8 cellular contexts compared by ENCODE assay signal in genomic region chrX:46582964-46583363, GRCh38. TPM values are rescaled to one million over a fixed set of nuclear protein-coding genes. Genes with fewer than 3 reads are reported as not detected.
DNase-seq lines count a peak whose midpoint lies in the region; ATAC-seq and TF ChIP-seq lines count a peak whose summit lies in the region.
"Had no signal": no experiment of that assay in that cellular context is flagged by ENCODE, and none has a peak within 500 bp of the region (broad histone marks: within the 10 kb centered on the region; RNA-seq: fewer than 3 reads in every experiment).

No MANE protein-coding gene starts in this region.

- H3K27ac Mint-ChIP-seq in naive thymus-derived CD8-positive, alpha-beta T cell = no peak overlapping the region

- H3K9ac ChIP-seq in subcutaneous abdominal adipose tissue (ENCODE audit: low read length in 5 of 5) = no peak overlapping the region

- peak overlapping the region; percentile 16 to 82 (median 65) for H3K27ac ChIP-seq in heart right ventricle
- peak overlapping the region; percentile 11 for H3K27ac ChIP-seq in subcutaneous abdominal adipose tissue (ENCODE audit: low read depth, low read length)

- in situ Hi-C loops in astrocyte of the spinal cord (cut with HindIII; ENCODE audit: low sequenced_read_pairs) (no loop called here), GM13976 (cut with MboI; ENCODE audit: low sequenced_read_pairs, unreplicated experiment) (no loop called here)

- DNase-seq in HS-27A (ENCODE audit: low read depth) (peak; percentile 50), astrocyte of the spinal cord (ENCODE audit: low read depth, low spot score) (peak; percentile 89), heart right ventricle (no peak), NCI-H526 treated with DMSO at 0.1 percent for 48 hours (lab: John Stamatoyannopoulos, UW) (no peak), GM13976 (ENCODE audit: low spot score) (no peak)
- no peak for DNase-seq in naive thymus-derived CD8-positive, alpha-beta T cell
- DNase-seq: NCI-H2171 treated with DMSO at 0.1 percent for 48 hours had no signal

- H3K9me3 ChIP-seq in heart right ventricle = no peaks in the 10 kb centered on the region
- H3K9me3 ChIP-seq in subcutaneous abdominal adipose tissue (ENCODE audit: control insufficient read depth in 5 of 5, low read length in 5 of 5) = no peaks in the 10 kb centered on the region

- POLR2A ChIA-PET in naive thymus-derived CD8-positive, alpha-beta T cell (lab: Charles Lee) = no interaction called here

- 9 to 16% methylated on average over 1 of the region's 1 CpG for WGBS in heart right ventricle, 2 donors

- intact Hi-C loops in heart right ventricle (cut with DNase I) = no loop called here

- no peak for TF ChIP-seq CTCF in astrocyte of the spinal cord (IDR thresholded peaks at IDR 0.05; ENCODE audit: low read depth, low read length)
- TF ChIP-seq CTCF in heart right ventricle (IDR thresholded peaks at IDR 0.05) = no peak
- TF ChIP-seq CTCF in GM13976 (IDR thresholded peaks at IDR 0.05; ENCODE audit: borderline replicate concordance, control extremely low read depth, extremely low read depth, insufficient read depth, missing control alignments) = no peak

- peak in 6 of 8 donors; percentile 37 to 64 (median 54) for ATAC-seq in heart right ventricle
- ATAC-seq in naive thymus-derived CD8-positive, alpha-beta T cell = no peak

- no peaks in the 10 kb centered on the region for H3K9me3 Mint-ChIP-seq in naive thymus-derived CD8-positive, alpha-beta T cell

- H3K27me3 Mint-ChIP-seq in naive thymus-derived CD8-positive, alpha-beta T cell = peaks cover 0 to 3% (median 0%) of the 10 kb centered on the region in 5 donors

- peaks cover 0 to 65% (median 39%) of the 10 kb centered on the region in 9 donors for H3K4me1 ChIP-seq in heart right ventricle
- peaks cover 2 to 41% (median 13%) of the 10 kb centered on the region in 5 donors for H3K4me1 ChIP-seq in subcutaneous abdominal adipose tissue (ENCODE audit: control insufficient read depth in 5 of 5, insufficient read depth in 5 of 5, low read length in 5 of 5)

- peaks cover 0 to 4% (median 0%) of the 10 kb centered on the region in 9 donors for H3K36me3 ChIP-seq in heart right ventricle
- no peaks in the 10 kb centered on the region for H3K36me3 ChIP-seq in subcutaneous abdominal adipose tissue (ENCODE audit: control insufficient read depth in 5 of 5, insufficient read depth in 5 of 5, low read length in 5 of 5)

- H3K4me3 ChIP-seq in astrocyte of the spinal cord (ENCODE audit: low read depth, low read length) = no peak overlapping the region
- H3K4me3 ChIP-seq in heart right ventricle = peak overlapping the region in 2 of 10 donors; percentile 5 to 20
- no peak overlapping the region for H3K4me3 ChIP-seq in subcutaneous abdominal adipose tissue (ENCODE audit: low read depth in 1 of 5, low read length in 5 of 5)

- peaks cover 0 to 24% (median 6%) of the 10 kb centered on the region in 4 donors for H3K4me1 Mint-ChIP-seq in naive thymus-derived CD8-positive, alpha-beta T cell

- H3K27me3 ChIP-seq in heart right ventricle = no peaks in the 10 kb centered on the region
- H3K27me3 ChIP-seq in subcutaneous abdominal adipose tissue (ENCODE audit: control insufficient read depth in 5 of 5, insufficient read depth in 4 of 5, low read length in 5 of 5) = peaks cover 0 to 3% (median 0%) of the 10 kb centered on the region in 5 donors

- H3K4me3 Mint-ChIP-seq in naive thymus-derived CD8-positive, alpha-beta T cell = no peak overlapping the region

- H3K36me3 Mint-ChIP-seq in naive thymus-derived CD8-positive, alpha-beta T cell = peaks cover 0 to 2% (median 0%) of the 10 kb centered on the region in 3 donors

RNA-seq across cellular contexts. Expression of gene CHST7, which starts 9.4 kb away (rescaled TPM):
- 10 to 100 TPM in 3 of 10 donors, 1 to 10 TPM in 7; 3.5 to 23.0 (median 8.6) TPM for total RNA-seq in heart right ventricle
- 10 to 100 TPM in 1 of 2 donors, 1 to 10 TPM in 1; 3.7 to 27.7 TPM for polyA plus RNA-seq in heart right ventricle
- total RNA-seq in naive thymus-derived CD8-positive, alpha-beta T cell = under 1 TPM; 0.52 to 0.74 TPM
- polyA plus RNA-seq in naive thymus-derived CD8-positive, alpha-beta T cell = 1 to 10 TPM in 1 of 3 donors, under 1 TPM in 2; 0.11 to 1.1 (median 0.60) TPM

RNA-seq across cellular contexts. Expression of gene ZNF674, which starts 37.7 kb away (rescaled TPM):
- 1 to 10 TPM; 2.1 to 4.3 (median 2.6) TPM for total RNA-seq in heart right ventricle
- 1 to 10 TPM in 1 of 2 donors, under 1 TPM in 1; 0.91 to 1.9 TPM for polyA plus RNA-seq in heart right ventricle
- total RNA-seq in naive thymus-derived CD8-positive, alpha-beta T cell = 1 to 10 TPM; 4.4 to 6.0 TPM
- under 1 TPM in 2 of 3 donors, not detected in 1; 0.36 to 0.79 TPM for polyA plus RNA-seq in naive thymus-derived CD8-positive, alpha-beta T cell

Comparison
In these comparisons a context has a peak if more than half of its experiments do, and no peak if none do; other contexts are left out.
1. DNase-seq: peak in HS-27A (single experiment) and astrocyte of the spinal cord (single experiment); none in heart right ventricle (0 of 2), naive thymus-derived CD8-positive, alpha-beta T cell (0 of 10), NCI-H526 treated with DMSO at 0.1 percent for 48 hours (single experiment) and GM13976 (single experiment).
2. ATAC-seq: peak in heart right ventricle (6 of 8); none in naive thymus-derived CD8-positive, alpha-beta T cell (0 of 2).